ENCODE assay signal across 1 cellular context in genomic region chr19:58037927-58038687, GRCh38.
TF ChIP-seq lines count a peak whose summit lies in the region.

No MANE protein-coding gene starts in this region.

TF ChIP-seq in H1, 55 proteins besides CTCF, POLR2A, EP300 and RAD21 (continued from another document):
- peak; percentile 93 for TF ChIP-seq E2F6 (IDR thresholded peaks at IDR 0.05)
- peak; percentile 79 for TF ChIP-seq MAX (IDR thresholded peaks at IDR 0.05)
- TF ChIP-seq SAP30 (IDR thresholded peaks at IDR 0.05; ENCODE audit: insufficient read depth, insufficient replicate concordance, low read length), result no peak
